In the genomic region with DNA sequence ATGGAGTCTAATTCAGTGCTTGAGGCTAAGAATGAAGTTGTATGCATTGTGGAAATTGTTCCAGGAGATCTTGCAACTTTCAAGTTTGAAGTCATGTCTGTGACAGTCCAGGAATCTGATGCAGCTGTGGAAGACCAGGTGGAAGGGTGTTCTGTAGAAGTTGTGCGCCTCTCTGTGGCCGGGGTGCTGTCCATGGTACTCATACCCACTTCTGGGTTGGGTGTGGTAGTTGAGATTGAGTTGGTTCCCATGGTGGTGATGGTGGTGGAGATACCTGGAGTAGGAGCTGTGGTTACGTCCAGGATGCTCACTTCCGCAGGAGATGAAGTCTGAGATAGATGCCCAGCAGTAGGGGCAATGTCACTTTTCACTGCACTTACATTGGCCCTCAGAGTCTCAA, we compare ENCODE assay signal across 1 cellular context.
TF ChIP-seq lines count a peak whose summit lies in the region.

No MANE protein-coding gene starts in this region.

TF ChIP-seq in GM12878, 131 proteins besides CTCF, POLR2A, EP300 and RAD21:
- TF ChIP-seq, protein P1, sequence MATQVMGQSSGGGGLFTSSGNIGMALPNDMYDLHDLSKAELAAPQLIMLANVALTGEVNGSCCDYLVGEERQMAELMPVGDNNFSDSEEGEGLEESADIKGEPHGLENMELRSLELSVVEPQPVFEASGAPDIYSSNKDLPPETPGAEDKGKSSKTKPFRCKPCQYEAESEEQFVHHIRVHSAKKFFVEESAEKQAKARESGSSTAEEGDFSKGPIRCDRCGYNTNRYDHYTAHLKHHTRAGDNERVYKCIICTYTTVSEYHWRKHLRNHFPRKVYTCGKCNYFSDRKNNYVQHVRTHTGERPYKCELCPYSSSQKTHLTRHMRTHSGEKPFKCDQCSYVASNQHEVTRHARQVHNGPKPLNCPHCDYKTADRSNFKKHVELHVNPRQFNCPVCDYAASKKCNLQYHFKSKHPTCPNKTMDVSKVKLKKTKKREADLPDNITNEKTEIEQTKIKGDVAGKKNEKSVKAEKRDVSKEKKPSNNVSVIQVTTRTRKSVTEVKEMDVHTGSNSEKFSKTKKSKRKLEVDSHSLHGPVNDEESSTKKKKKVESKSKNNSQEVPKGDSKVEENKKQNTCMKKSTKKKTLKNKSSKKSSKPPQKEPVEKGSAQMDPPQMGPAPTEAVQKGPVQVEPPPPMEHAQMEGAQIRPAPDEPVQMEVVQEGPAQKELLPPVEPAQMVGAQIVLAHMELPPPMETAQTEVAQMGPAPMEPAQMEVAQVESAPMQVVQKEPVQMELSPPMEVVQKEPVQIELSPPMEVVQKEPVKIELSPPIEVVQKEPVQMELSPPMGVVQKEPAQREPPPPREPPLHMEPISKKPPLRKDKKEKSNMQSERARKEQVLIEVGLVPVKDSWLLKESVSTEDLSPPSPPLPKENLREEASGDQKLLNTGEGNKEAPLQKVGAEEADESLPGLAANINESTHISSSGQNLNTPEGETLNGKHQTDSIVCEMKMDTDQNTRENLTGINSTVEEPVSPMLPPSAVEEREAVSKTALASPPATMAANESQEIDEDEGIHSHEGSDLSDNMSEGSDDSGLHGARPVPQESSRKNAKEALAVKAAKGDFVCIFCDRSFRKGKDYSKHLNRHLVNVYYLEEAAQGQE (IDR thresholded peaks at IDR 0.05; ENCODE audit: low read depth, low read length) = peak; percentile 67; the same call in 1 of the 2 replicates
- TF ChIP-seq KDM1A (IDR thresholded peaks at IDR 0.05; ENCODE audit: borderline replicate concordance) = no peak
- TF ChIP-seq BHLHE40 (IDR thresholded peaks at IDR 0.05; ENCODE audit: borderline replicate concordance in 1 of 2, low read depth in 2 of 2, low read length in 1 of 2) = no peak
- TF ChIP-seq ESRRA (IDR thresholded peaks at IDR 0.05; ENCODE audit: low read length) = no peak
- TF ChIP-seq, protein P2, sequence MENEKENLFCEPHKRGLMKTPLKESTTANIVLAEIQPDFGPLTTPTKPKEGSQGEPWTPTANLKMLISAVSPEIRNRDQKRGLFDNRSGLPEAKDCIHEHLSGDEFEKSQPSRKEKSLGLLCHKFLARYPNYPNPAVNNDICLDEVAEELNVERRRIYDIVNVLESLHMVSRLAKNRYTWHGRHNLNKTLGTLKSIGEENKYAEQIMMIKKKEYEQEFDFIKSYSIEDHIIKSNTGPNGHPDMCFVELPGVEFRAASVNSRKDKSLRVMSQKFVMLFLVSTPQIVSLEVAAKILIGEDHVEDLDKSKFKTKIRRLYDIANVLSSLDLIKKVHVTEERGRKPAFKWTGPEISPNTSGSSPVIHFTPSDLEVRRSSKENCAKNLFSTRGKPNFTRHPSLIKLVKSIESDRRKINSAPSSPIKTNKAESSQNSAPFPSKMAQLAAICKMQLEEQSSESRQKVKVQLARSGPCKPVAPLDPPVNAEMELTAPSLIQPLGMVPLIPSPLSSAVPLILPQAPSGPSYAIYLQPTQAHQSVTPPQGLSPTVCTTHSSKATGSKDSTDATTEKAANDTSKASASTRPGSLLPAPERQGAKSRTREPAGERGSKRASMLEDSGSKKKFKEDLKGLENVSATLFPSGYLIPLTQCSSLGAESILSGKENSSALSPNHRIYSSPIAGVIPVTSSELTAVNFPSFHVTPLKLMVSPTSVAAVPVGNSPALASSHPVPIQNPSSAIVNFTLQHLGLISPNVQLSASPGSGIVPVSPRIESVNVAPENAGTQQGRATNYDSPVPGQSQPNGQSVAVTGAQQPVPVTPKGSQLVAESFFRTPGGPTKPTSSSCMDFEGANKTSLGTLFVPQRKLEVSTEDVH (IDR thresholded peaks at IDR 0.05; ENCODE audit: low read depth, partially characterized antibody) = no peak
